ENCODE assay signal across 8 cellular contexts in the genomic region with DNA sequence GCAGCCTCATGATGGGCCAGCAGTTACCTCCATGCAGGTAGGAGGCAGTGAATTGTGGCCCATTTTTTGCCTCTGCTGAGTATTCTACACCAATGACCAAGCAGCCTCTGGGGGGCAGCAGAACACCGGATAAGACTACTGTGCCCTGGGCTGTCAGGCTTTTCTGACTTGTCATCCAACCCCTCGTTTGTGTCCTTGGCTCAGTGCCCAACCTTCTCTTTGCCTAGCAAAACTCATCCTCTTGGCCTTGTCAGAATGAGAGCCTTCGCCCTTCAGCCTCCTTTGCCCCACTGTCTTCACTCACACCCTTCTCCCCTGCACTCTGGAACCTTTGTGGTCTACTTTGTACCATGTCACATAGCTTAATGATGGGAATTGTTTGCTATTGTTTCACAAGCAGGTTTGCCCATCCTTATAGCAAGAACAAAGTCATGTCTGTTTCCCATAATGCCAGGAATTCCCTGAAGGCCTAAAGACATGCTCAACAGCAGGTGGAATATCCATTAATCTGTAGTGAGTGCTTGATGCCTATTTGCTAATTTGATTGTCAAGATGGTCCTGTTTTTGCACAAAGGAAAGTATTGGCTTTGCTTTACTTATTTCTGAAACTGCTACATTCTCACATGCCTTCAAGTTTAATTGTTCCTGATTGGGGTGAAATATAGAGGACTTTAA.
DNase-seq lines count a peak whose midpoint lies in the region; ATAC-seq, FAIRE-seq and TF ChIP-seq lines count a peak whose summit lies in the region.

No MANE protein-coding gene starts in this region.

- CTCF ChIA-PET in endothelial cell of umbilical vein (lab: Charles Lee), result interaction anchor here (2.9 kb wide), 1 partner anchor 549 kb away, joined by 9 read pairs; a partner anchor contains a TSS

- TF ChIP-seq POLR2A in endothelial cell of umbilical vein (IDR thresholded peaks at IDR 0.05; ENCODE audit: low read depth, low read length), result no peak

- FAIRE-seq in endothelial cell of umbilical vein (lab: Jason Lieb, UNC), result peak; percentile 55

- H3K9me1 ChIP-seq in endothelial cell of umbilical vein (replicated peaks; ENCODE audit: control insufficient read depth, extremely low read depth, insufficient read depth, low read length), result no peaks in the 10 kb centered on the region

- H3K9ac ChIP-seq in endothelial cell of umbilical vein (replicated peaks; ENCODE audit: extremely low read depth, insufficient read depth, low read length), result no peak overlapping the region

- dilution Hi-C loops in endothelial cell of umbilical vein (cut with MboI; ENCODE audit: extremely low pct_ligation_motif_present, low sequenced_read_pairs), result no loop called here

- intact Hi-C loops in endothelial cell of umbilical vein (cut with micrococcal nuclease) (loop anchor here (1.0 kb wide), 4 partner anchors 177 to 930 kb away; a partner anchor contains a TSS), mucosa of descending colon (cut with DNase I, micrococcal nuclease) (loop anchor here in 1 of 2 donors (10.0 kb wide), 1 partner anchor 550 kb away; a partner anchor contains a TSS)

- H3K79me2 ChIP-seq in endothelial cell of umbilical vein (ENCODE audit: control insufficient read depth, insufficient read depth, low read length), result no peaks in the 10 kb centered on the region

- no TSS peak for BruUV-seq in endothelial cell of umbilical vein (replicated peaks; lab: Mats Ljungman, UMichigan)

- peak; percentile 40 for TF ChIP-seq CTCF in endothelial cell of umbilical vein (IDR thresholded peaks at IDR 0.05; ENCODE audit: extremely low read depth in 1 of 2, insufficient read depth in 1 of 2, low read depth in 1 of 2, low read length in 2 of 2)
- no peak for TF ChIP-seq CTCF in mucosa of descending colon (IDR thresholded peaks at IDR 0.05)

- H2AFZ ChIP-seq in endothelial cell of umbilical vein (ENCODE audit: low read depth, low read length), result no peak overlapping the region

- H3K27me3 ChIP-seq in endothelial cell of umbilical vein (ENCODE audit: control insufficient read depth in 2 of 2, insufficient read depth in 2 of 2, low read length in 2 of 2), result no peaks in the 10 kb centered on the region

- H3K4me2 ChIP-seq in endothelial cell of umbilical vein (ENCODE audit: insufficient read depth, low read length), result no peak overlapping the region

- ATAC-seq in GM21367 (IDR thresholded peaks at IDR 0.05; ENCODE audit: unreplicated experiment) (peak; percentile 82), mucosa of descending colon (peak; percentile 79)

- H3K4me1 ChIP-seq in endothelial cell of umbilical vein (ENCODE audit: control insufficient read depth, extremely low read depth, insufficient read depth, low read length) (no peaks in the 10 kb centered on the region), mucosa of descending colon (ENCODE audit: low read depth) (no peaks in the 10 kb centered on the region)

- POLR2A ChIA-PET in endothelial cell of umbilical vein (lab: Charles Lee), result no interaction called here

- H3K4me3 ChIP-seq in endothelial cell of umbilical vein (replicated peaks in 1 of 3; ENCODE audit: insufficient read depth in 1 of 3, low read depth in 1 of 3, low read length in 3 of 3) (no peak overlapping the region), mucosa of descending colon (no peak overlapping the region)

- H4K20me1 ChIP-seq in endothelial cell of umbilical vein (replicated peaks; ENCODE audit: control insufficient read depth, extremely low read depth, insufficient read depth, low read length), result no peaks in the 10 kb centered on the region

- no peaks in the 10 kb centered on the region for H3K9me3 ChIP-seq in endothelial cell of umbilical vein (replicated peaks; ENCODE audit: control insufficient read depth, insufficient read depth, low read length)
- H3K9me3 ChIP-seq in mucosa of descending colon, result no peaks in the 10 kb centered on the region

- no peak overlapping the region for H3K27ac ChIP-seq in endothelial cell of umbilical vein (ENCODE audit: insufficient read depth, low read depth, low read length)

- H3K36me3 ChIP-seq in endothelial cell of umbilical vein (ENCODE audit: control insufficient read depth in 2 of 2, extremely low read depth in 1 of 2, insufficient read depth in 2 of 2, low read length in 2 of 2) (no peaks in the 10 kb centered on the region), mucosa of descending colon (ENCODE audit: low read depth) (no peaks in the 10 kb centered on the region)

- DNase-seq in CMK (ENCODE audit: low read depth), result peak; percentile 71
- DNase-seq in HUDEP-2 (lab: John Stamatoyannopoulos, UW; ENCODE audit: unreplicated experiment in 76 of 76), result peak in 67 of 76 experiments; percentile 2 to 82 (median 39)
- peak; percentile 32 to 51 for DNase-seq in NOMO-1 (lab: John Stamatoyannopoulos, UW; ENCODE audit: unreplicated experiment in 2 of 2)
- DNase-seq in activated CD8-positive, alpha-beta memory T cell treated with anti-CD3 and anti-CD28 coated beads for 4 hours (ENCODE audit: low read depth in 2 of 2), result peak; percentile 11 to 19
- DNase-seq in endothelial cell of umbilical vein (ENCODE audit: low read depth, low spot score), result peak; percentile 27
- peak; percentile 54 to 93 (median 81) for DNase-seq in mucosa of descending colon
- DNase-seq in stimulated activated CD8-positive, alpha-beta memory T cell treated with anti-CD3 and anti-CD28 coated beads, Interleukin-7, amount 100 ng/mL, for 4 hours (ENCODE audit: low read depth in 2 of 2), result peak; percentile 21 to 29

TF ChIP-seq in endothelial cell of umbilical vein, 7 proteins besides CTCF, POLR2A, EP300 and RAD21:
- no peak for TF ChIP-seq POLR2AphosphoS5 (IDR thresholded peaks at IDR 0.05; ENCODE audit: insufficient read depth, low read depth, low read length)
- no peak for TF ChIP-seq EZH2 (IDR thresholded peaks at IDR 0.05; ENCODE audit: borderline replicate concordance, low read depth, low read length, severe bottlenecking)
- TF ChIP-seq, protein P1, sequence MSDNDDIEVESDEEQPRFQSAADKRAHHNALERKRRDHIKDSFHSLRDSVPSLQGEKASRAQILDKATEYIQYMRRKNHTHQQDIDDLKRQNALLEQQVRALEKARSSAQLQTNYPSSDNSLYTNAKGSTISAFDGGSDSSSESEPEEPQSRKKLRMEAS (IDR thresholded peaks at IDR 0.05; ENCODE audit: insufficient read depth, insufficient read length), result no peak
- no peak for TF ChIP-seq GATA2 (IDR thresholded peaks at IDR 0.05; ENCODE audit: insufficient read depth, insufficient read length, low read depth, low read length)
- TF ChIP-seq MYC (IDR thresholded peaks at IDR 0.05; ENCODE audit: low read depth, low read length), result no peak
- no peak for TF ChIP-seq FOS (IDR thresholded peaks at IDR 0.05; ENCODE audit: borderline replicate concordance, insufficient read depth, low read length)
- TF ChIP-seq JUN (IDR thresholded peaks at IDR 0.05; ENCODE audit: borderline replicate concordance, insufficient read depth, insufficient read length, low read depth), result no peak
TF ChIP-seq in endothelial cell of umbilical vein: peak in this region for 0.

Comparison
In these comparisons a context has a peak if more than half of its experiments do, and no peak if none do; other contexts are left out.
1. DNase-seq: peak in every context shown above with its lines; median percentile 81 in mucosa of descending colon; 71 in CMK; 42 in NOMO-1; 39 in HUDEP-2; 27 in endothelial cell of umbilical vein; 25 in stimulated activated CD8-positive, alpha-beta memory T cell treated with anti-CD3 and anti-CD28 coated beads, Interleukin-7, amount 100 ng/mL, for 4 hours; 15 in activated CD8-positive, alpha-beta memory T cell treated with anti-CD3 and anti-CD28 coated beads for 4 hours.